ENCODE assay signal across 9 cellular contexts in the genomic region with DNA sequence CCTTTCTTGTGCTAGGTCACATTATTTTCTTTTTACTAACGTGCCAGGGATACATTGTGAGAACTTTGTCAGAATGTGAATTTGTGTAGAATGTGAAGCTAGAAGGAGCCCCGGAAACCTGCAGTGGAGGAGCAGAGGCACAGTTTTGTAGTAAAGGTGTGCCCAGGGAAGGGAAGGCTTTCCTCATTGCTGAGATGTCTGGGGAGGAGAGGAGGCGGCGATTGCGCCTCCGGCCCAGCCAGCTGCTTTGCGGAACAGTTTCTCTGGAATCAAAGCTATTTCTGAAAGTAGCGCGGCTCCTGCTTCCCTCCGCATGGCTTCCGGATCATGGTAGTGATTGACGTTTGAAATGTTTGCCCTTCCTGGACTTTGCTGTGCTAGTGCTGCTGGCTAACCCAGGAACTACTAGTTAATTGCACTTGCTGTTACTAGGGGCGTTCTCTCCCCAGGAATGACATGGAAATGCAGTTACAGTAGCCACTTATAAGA.
A peak's percentile ranks its signal among the peaks of the same experiment; 100 is the strongest.
DNase-seq lines count a peak whose midpoint lies in the region; ATAC-seq and TF ChIP-seq lines count a peak whose summit lies in the region.
"Had no signal": no experiment of that assay in that cellular context is flagged by ENCODE, and none has a peak within 500 bp of the region (broad histone marks: within the 10 kb centered on the region; RNA-seq: fewer than 3 reads in every experiment).

No MANE protein-coding gene starts in this region.

- no peak for TF ChIP-seq EP300 in gastroesophageal sphincter (IDR thresholded peaks at IDR 0.05)

- H3K27me3 ChIP-seq in Peyer's patch = no peaks in the 10 kb centered on the region
- no peaks in the 10 kb centered on the region for H3K27me3 ChIP-seq in gastroesophageal sphincter
- H3K27me3 ChIP-seq in neuron (ENCODE audit: insufficient read depth, low read length) = no peaks in the 10 kb centered on the region

- H3K4me3 ChIP-seq in Peyer's patch (peak overlapping the region in 2 of 4 donors; percentile 25 to 30), gastroesophageal sphincter (peak overlapping the region in 1 of 2 donors; percentile 27), neuron (ENCODE audit: low read length) (peak overlapping the region; percentile 57)

- peak overlapping the region; percentile 9 to 78 (median 58) for H3K27ac ChIP-seq in Peyer's patch
- peak overlapping the region; percentile 70 to 87 (median 83) for H3K27ac ChIP-seq in gastroesophageal sphincter

- WGBS in gastroesophageal sphincter (ENCODE audit: low coverage in 1 of 2), 2 donors = 45 to 50% methylated on average over 1 to 6 of the region's 13 CpGs

- peaks cover 0 to 18% (median 0%) of the 10 kb centered on the region in 3 donors for H3K36me3 ChIP-seq in Peyer's patch
- H3K36me3 ChIP-seq in gastroesophageal sphincter = peaks cover 0 to 22% of the 10 kb centered on the region in 2 donors
- peaks cover 7% of the 10 kb centered on the region for H3K36me3 ChIP-seq in neuron (ENCODE audit: insufficient read depth, low read length)

- peak overlapping the region; percentile 23 for H2AFZ ChIP-seq in neuron (ENCODE audit: low read depth, low read length)

- peaks cover 0 to 26% (median 2%) of the 10 kb centered on the region in 4 donors for H3K4me1 ChIP-seq in Peyer's patch
- H3K4me1 ChIP-seq in gastroesophageal sphincter = peaks cover 11 to 83% (median 16%) of the 10 kb centered on the region in 3 donors
- H3K4me1 ChIP-seq in neuron (ENCODE audit: insufficient read depth, low read length) = peaks cover 26% of the 10 kb centered on the region

- DNase-seq in CD1c-positive myeloid dendritic cell (ENCODE audit: extremely low spot score) (peak; percentile 75), Peyer's patch (peak; percentile 15 to 75 (median 67)), SKM-1 (lab: John Stamatoyannopoulos, UW; ENCODE audit: unreplicated experiment) (no peak), SW480 (ENCODE audit: low spot score) (no peak)
- DNase-seq: NCI-H446 had no signal

- TF ChIP-seq POLR2A in Peyer's patch (IDR thresholded peaks at IDR 0.05) (no peak), gastroesophageal sphincter (IDR thresholded peaks at IDR 0.05) (no peak)

- no peak for ATAC-seq in gastroesophageal sphincter
- ATAC-seq in GM19328 (IDR thresholded peaks at IDR 0.05; ENCODE audit: unreplicated experiment) = no peak
- ATAC-seq in HG02970 (IDR thresholded peaks at IDR 0.05; ENCODE audit: low FRiP score, unreplicated experiment) = no peak

- H3K9me3 ChIP-seq in Peyer's patch (no peaks in the 10 kb centered on the region), gastroesophageal sphincter (no peaks in the 10 kb centered on the region), neuron (ENCODE audit: low read length) (no peaks in the 10 kb centered on the region)

- peak in 3 of 6 experiments; percentile 32 to 37 (median 36) for TF ChIP-seq CTCF in Peyer's patch (IDR thresholded peaks at IDR 0.05)
- TF ChIP-seq CTCF in gastroesophageal sphincter (IDR thresholded peaks at IDR 0.05) = no peak

Comparison
In these comparisons a context has a peak if more than half of its experiments do, and no peak if none do; other contexts are left out.
1. DNase-seq: peak in CD1c-positive myeloid dendritic cell (single experiment) and Peyer's patch (3 of 3); none in SKM-1 (single experiment) and SW480 (single experiment).